In genomic region chr15:38049876-38050275, GRCh38 we compare ENCODE assay signal across 25 cellular contexts.
DNase-seq lines count a peak whose midpoint lies in the region; ATAC-seq and TF ChIP-seq lines count a peak whose summit lies in the region.
"Had no signal": no experiment of that assay in that cellular context is flagged by ENCODE, and none has a peak within 500 bp of the region (broad histone marks: within the 10 kb centered on the region; RNA-seq: fewer than 3 reads in every experiment).

No MANE protein-coding gene starts in this region.

- H3K9me3 ChIP-seq in adipocyte (ENCODE audit: control insufficient read depth, low read length) (no peaks in the 10 kb centered on the region), osteoblast (ENCODE audit: low read depth, low read length) (no peaks in the 10 kb centered on the region), psoas muscle (no peaks in the 10 kb centered on the region), Peyer's patch (no peaks in the 10 kb centered on the region), adrenal gland (replicated peaks in 1 of 3) (no peaks in the 10 kb centered on the region)
- H3K9me3 ChIP-seq: colonic mucosa, sigmoid colon had no signal

- peak; percentile 80 for DNase-seq in HCEC 1CT
- DNase-seq in adipocyte (ENCODE audit: low read depth) = peak; percentile 65
- peak; percentile 52 for DNase-seq in fibroblast of villous mesenchyme (ENCODE audit: low read depth)
- no peak for DNase-seq in osteoblast (ENCODE audit: insufficient read length, low spot score, missing footprints)
- DNase-seq in psoas muscle = no peak
- no peak for DNase-seq in Peyer's patch
- no peak for DNase-seq in adrenal gland
- DNase-seq in amniotic stem cell (lab: John Stamatoyannopoulos, UW) = no peak
- DNase-seq: activated CD4-positive, alpha-beta T cell treated with anti-CD3 and anti-CD28 coated beads, Interleukin-2, amount 50 U/mL, for 1 hour; activated naive CD4-positive, alpha-beta T cell; activated T-cell treated with anti-CD3 and anti-CD28 coated beads, Interleukin-2, amount 50 U/mL, for 48 hours; colonic mucosa; NCI-H1092 treated with DMSO at 0.1 percent for 48 hours; NCI-H187; NCI-H2171 treated with DMSO at 0.1 percent for 48 hours; NCI-H510A treated with DMSO at 0.1 percent for 48 hours; PC-9; posterior cingulate gyrus; SIG-M5; sigmoid colon; stimulated activated naive CD4-positive, alpha-beta T cell had no signal

- H3K27ac ChIP-seq in osteoblast (ENCODE audit: low read depth, low read length) (peak overlapping the region; percentile 44), psoas muscle (no peak overlapping the region), Peyer's patch (no peak overlapping the region), adrenal gland (peak overlapping the region in 2 of 5 donors; percentile 30 to 56)
- H3K27ac ChIP-seq: C4-2B, colonic mucosa, PC-9 had no signal

- no peak for ATAC-seq in psoas muscle
- ATAC-seq: GM23338, HepG2, WTC11 had no signal

- no peak overlapping the region for H2AFZ ChIP-seq in osteoblast (ENCODE audit: low read length)
- H2AFZ ChIP-seq: GM23338, PC-9 had no signal

- H3K27me3 ChIP-seq in adipocyte (replicated peaks; ENCODE audit: control insufficient read depth, insufficient read depth, low read length) (no peaks in the 10 kb centered on the region), osteoblast (ENCODE audit: insufficient read depth, low read length) (no peaks in the 10 kb centered on the region), psoas muscle (ENCODE audit: insufficient read depth in 3 of 3, low read length in 2 of 3) (no peaks in the 10 kb centered on the region), Peyer's patch (no peaks in the 10 kb centered on the region), adrenal gland (no peaks in the 10 kb centered on the region)
- H3K27me3 ChIP-seq: colonic mucosa, sigmoid colon had no signal

- no peak overlapping the region for H3K4me2 ChIP-seq in osteoblast (ENCODE audit: insufficient read depth, low read length)
- H3K4me2 ChIP-seq: GM23338, PC-9 had no signal

- H3K4me1 ChIP-seq in adipocyte (ENCODE audit: control insufficient read depth, insufficient read depth, low read length) (peaks cover 61% of the 10 kb centered on the region), osteoblast (ENCODE audit: insufficient read depth, low read length) (peaks cover 33% of the 10 kb centered on the region), psoas muscle (no peaks in the 10 kb centered on the region), Peyer's patch (no peaks in the 10 kb centered on the region), adrenal gland (replicated peaks in 1 of 2) (peaks cover 9 to 13% of the 10 kb centered on the region in 2 donors)
- H3K4me1 ChIP-seq: colonic mucosa, sigmoid colon had no signal

- intact Hi-C loops in psoas muscle (cut with DNase I) (no loop called here), adrenal gland (cut with DNase I) (no loop called here)

- H3K4me3 ChIP-seq in adipocyte (ENCODE audit: low read length) = peak overlapping the region; percentile 44
- H3K4me3 ChIP-seq in fibroblast of villous mesenchyme (ENCODE audit: low read depth, low read length) = no peak overlapping the region
- no peak overlapping the region for H3K4me3 ChIP-seq in osteoblast (ENCODE audit: insufficient read depth, low read length)
- H3K4me3 ChIP-seq in psoas muscle = no peak overlapping the region
- H3K4me3 ChIP-seq in Peyer's patch = no peak overlapping the region
- H3K4me3 ChIP-seq in adrenal gland = no peak overlapping the region
- H3K4me3 ChIP-seq: colonic mucosa, GM23338, PC-9, sigmoid colon had no signal

- 92 to 94% (median 93%) methylated on average over 4 of the region's 4 CpGs for WGBS in psoas muscle, 3 donors
- WGBS in adrenal gland, 4 donors = 80 to 84% (median 83%) methylated on average over 4 of the region's 4 CpGs

- TF ChIP-seq POLR2A in Peyer's patch (IDR thresholded peaks at IDR 0.05) = no peak
- no peak for TF ChIP-seq POLR2A in adrenal gland (IDR thresholded peaks at IDR 0.05)

- no peak for TF ChIP-seq CTCF in fibroblast of villous mesenchyme (IDR thresholded peaks at IDR 0.05; ENCODE audit: insufficient read depth, low read depth, low read length)
- no peak for TF ChIP-seq CTCF in osteoblast (IDR thresholded peaks at IDR 0.05; ENCODE audit: extremely low read depth, low read depth, low read length)
- TF ChIP-seq CTCF in psoas muscle (IDR thresholded peaks at IDR 0.05) = no peak
- no peak for TF ChIP-seq CTCF in Peyer's patch (IDR thresholded peaks at IDR 0.05)
- no peak for TF ChIP-seq CTCF in adrenal gland (IDR thresholded peaks at IDR 0.05)

- H3K36me3 ChIP-seq in adipocyte (ENCODE audit: control insufficient read depth, insufficient read depth, low read length, severe bottlenecking) (no peaks in the 10 kb centered on the region), osteoblast (ENCODE audit: insufficient read depth, low read length) (no peaks in the 10 kb centered on the region), psoas muscle (ENCODE audit: insufficient read depth in 1 of 2, low read depth in 1 of 2) (no peaks in the 10 kb centered on the region), Peyer's patch (no peaks in the 10 kb centered on the region), adrenal gland (replicated peaks in 1 of 2) (no peaks in the 10 kb centered on the region)
- H3K36me3 ChIP-seq: colonic mucosa, sigmoid colon had no signal

- H3K79me2 ChIP-seq in osteoblast (ENCODE audit: insufficient read depth, low read length) = no peaks in the 10 kb centered on the region

- no peaks in the 10 kb centered on the region for H4K20me1 ChIP-seq in osteoblast (ENCODE audit: insufficient read depth, low read length)

- H3K9ac ChIP-seq in adipocyte (ENCODE audit: low read length) = peak overlapping the region; percentile 41

Comparison
In these comparisons a context has a peak if more than half of its experiments do, and no peak if none do; other contexts are left out.
1. DNase-seq: peak in HCEC 1CT (single experiment), adipocyte (single experiment) and fibroblast of villous mesenchyme (single experiment); none in osteoblast (single experiment), psoas muscle (0 of 2), Peyer's patch (0 of 3), adrenal gland (0 of 7) and amniotic stem cell (single experiment).